ENCODE assay signal across 25 cellular contexts in genomic region chr2:170897108-170897507, GRCh38. TPM values are rescaled to one million over a fixed set of nuclear protein-coding genes. Genes with fewer than 3 reads are reported as not detected.
DNase-seq lines count a peak whose midpoint lies in the region; ATAC-seq, FAIRE-seq and TF ChIP-seq lines count a peak whose summit lies in the region.
"Had no signal": no experiment of that assay in that cellular context is flagged by ENCODE, and none has a peak within 500 bp of the region (broad histone marks: within the 10 kb centered on the region; RNA-seq: fewer than 3 reads in every experiment).

No MANE protein-coding gene starts in this region.

- TF ChIP-seq RAD21 in A549 (conservative IDR thresholded peaks at IDR 0.05 in 1 of 2, IDR thresholded peaks at IDR 0.05 in 1 of 2), result no peak
- TF ChIP-seq RAD21 in H1 (IDR thresholded peaks at IDR 0.05 in 1 of 2, conservative IDR thresholded peaks at IDR 0.05 in 1 of 2; ENCODE audit: low read depth in 2 of 2, low read length in 2 of 2), result no peak

- no peaks in the 10 kb centered on the region for H3K4me1 ChIP-seq in A549
- H3K4me1 ChIP-seq in MM.1S (ENCODE audit: low read length), result no peaks in the 10 kb centered on the region
- H3K4me1 ChIP-seq in H1 (replicated peaks in 1 of 4; ENCODE audit: control insufficient read depth in 3 of 4, insufficient read depth in 4 of 4, low read length in 3 of 4), result no peaks in the 10 kb centered on the region
- peaks cover 13% of the 10 kb centered on the region for H3K4me1 ChIP-seq in SJCRH30
- H3K4me1 ChIP-seq: BLaER1 treated with 17β-estradiol and CSF1 and Interleukin-3, amounts not matched to agents 10 nM and 100 nM; Caco-2 had no signal

- H2AFZ ChIP-seq in MM.1S (ENCODE audit: low read length) (0 out of 2 replicates have a peak overlapping the region, but pooled peaks have one; percentile 6), H1 (ENCODE audit: low read length) (no peak overlapping the region)

- no peak for DNase-seq in A549 (ENCODE audit: low read depth in 1 of 2, low spot score in 1 of 2)
- no peak for DNase-seq in MM.1S
- no peak for DNase-seq in H1 (ENCODE audit: low read depth in 1 of 2, low spot score in 2 of 2)
- no peak for DNase-seq in activated CD8-positive, alpha-beta memory T cell treated with anti-CD3 and anti-CD28 coated beads, Interleukin-2, amount 50 U/mL, for 4 hours
- DNase-seq in SJCRH30, result no peak
- DNase-seq: 8988T; AML-193; Caco-2; Calu3; CD4-positive, alpha-beta T cell; CD8-positive, alpha-beta T cell; DMS 273 treated with DMSO at 0.1 percent for 48 hours; DMS153; DMS53; DMS79; DND-41; EL; GDM1 had no signal

- H3K9me2 ChIP-seq in MM.1S (replicated peaks; ENCODE audit: insufficient read depth, low read length), result no peaks in the 10 kb centered on the region

- no peak overlapping the region for H3K23ac ChIP-seq in H1 (ENCODE audit: insufficient read length)

- H3K27ac ChIP-seq in A549 (no peak overlapping the region), MM.1S (ENCODE audit: low read length) (no peak overlapping the region), H1 (ENCODE audit: low read depth, low read length) (no peak overlapping the region), SJCRH30 (no peak overlapping the region)
- H3K27ac ChIP-seq: BLaER1 treated with 17β-estradiol and CSF1 and Interleukin-3, amounts not matched to agents 10 nM and 100 nM; C4-2B had no signal

- no peak for TF ChIP-seq POLR2A in A549 (IDR thresholded peaks at IDR 0.05; ENCODE audit: low read length)
- TF ChIP-seq POLR2A in H1 (IDR thresholded peaks at IDR 0.05; ENCODE audit: control extremely low read depth in 1 of 2, low read depth in 2 of 2, low read length in 2 of 2), result no peak

- no peak for ATAC-seq in A549
- ATAC-seq: CD8-positive, alpha-beta T cell; GM12878 had no signal

- POLR2A ChIA-PET in A549 (lab: Yijun Ruan, JAX), result no interaction called here
- POLR2A ChIA-PET in H1 (lab: Charles Lee; ENCODE audit: partially characterized antibody), result interaction anchor here (1.0 kb wide), 2 partner anchors 18 to 20 kb away, joined by 3 to 4 read pairs; no protein-coding TSS in a partner anchor

- H2BK20ac ChIP-seq in H1 (ENCODE audit: low read length), result no peak overlapping the region

- H2AK5ac ChIP-seq in H1 (ENCODE audit: low read depth, low read length), result no peak overlapping the region

- WGBS in A549 (ENCODE audit: missing lambda C conversion rate), result 41% methylated on average over 6 of the region's 6 CpGs
- 90% methylated on average over 6 of the region's 6 CpGs; no CpG with 5 or more reads in 1 of the 2 experiments for WGBS in H1 (ENCODE audit: extremely low coverage in 1 of 2, insufficient coverage in 1 of 2, insufficient read length in 1 of 2, insufficient replicate concordance in 2 of 2, low coverage in 1 of 2, low lambda C conversion rate in 2 of 2, missing lambda C conversion rate in 1 of 2), 2 experiments

- no peak overlapping the region for H2BK15ac ChIP-seq in H1 (ENCODE audit: low read length)

- no peaks in the 10 kb centered on the region for H3K23me2 ChIP-seq in H1 (ENCODE audit: low read depth, low read length)

- H3K4ac ChIP-seq in H1 (replicated peaks; ENCODE audit: insufficient read length, low read depth, low read length), result no peak overlapping the region

- no peak overlapping the region for H2BK12ac ChIP-seq in H1 (ENCODE audit: low read depth, low read length)

- H4K8ac ChIP-seq in H1 (ENCODE audit: extremely low read depth, insufficient read depth, low read length), result no peak overlapping the region

- no peak overlapping the region for H4K5ac ChIP-seq in H1 (ENCODE audit: insufficient read length, low read depth, low read length)

- H4K91ac ChIP-seq in H1 (replicated peaks; ENCODE audit: insufficient read length, low read length), result no peak overlapping the region

- no peak overlapping the region for H2BK5ac ChIP-seq in H1 (ENCODE audit: low read depth, low read length)

- peak overlapping the region; percentile 69 for H3K14ac ChIP-seq in H1 (ENCODE audit: insufficient read length)

- H3F3A ChIP-seq in MM.1S (ENCODE audit: insufficient read depth, low read length), result no peaks in the 10 kb centered on the region

- H3K36me3 ChIP-seq in MM.1S (replicated peaks; ENCODE audit: insufficient read depth, low read length) (no peaks in the 10 kb centered on the region), H1 (ENCODE audit: control insufficient read depth in 2 of 4, insufficient read depth in 4 of 4, low read length in 3 of 4) (no peaks in the 10 kb centered on the region), SJCRH30 (no peaks in the 10 kb centered on the region)
- H3K36me3 ChIP-seq: BLaER1 treated with 17β-estradiol and CSF1 and Interleukin-3, amounts not matched to agents 10 nM and 100 nM had no signal

- H3K4me3 ChIP-seq in A549 (no peak overlapping the region), MM.1S (ENCODE audit: low read length) (no peak overlapping the region), H1 (ENCODE audit: extremely low read depth in 1 of 4, insufficient read depth in 2 of 4, low read depth in 3 of 4, low read length in 4 of 4) (no peak overlapping the region), SJCRH30 (no peak overlapping the region)
- H3K4me3 ChIP-seq: BLaER1 treated with 17β-estradiol and CSF1 and Interleukin-3, amounts not matched to agents 10 nM and 100 nM; GM12878 had no signal

- CTCF ChIA-PET in A549 (lab: Yijun Ruan, JAX), result interaction anchor here (1.1 to 2.7 kb wide), 5 partner anchors 9 to 32 kb away, joined by 3 to 16 read pairs (median 5); partner anchors contain the start of gene GORASP2
- CTCF ChIA-PET in H1 (lab: Charles Lee; ENCODE audit: partially characterized antibody), result interaction anchor here (0.6 to 2.6 kb wide), 3 partner anchors 15 to 1494 kb away, joined by 3 to 12 read pairs (median 8); no protein-coding TSS in a partner anchor

- no peak overlapping the region for H3K56ac ChIP-seq in H1 (replicated peaks; ENCODE audit: insufficient read length, low read depth, low read length)

- H3K9ac ChIP-seq in MM.1S (ENCODE audit: low read length) (no peak overlapping the region), H1 (replicated peaks in 1 of 4; ENCODE audit: extremely low read depth in 1 of 4, low read depth in 3 of 4, low read length in 3 of 4) (no peak overlapping the region)
- H3K9ac ChIP-seq: BLaER1 treated with 17β-estradiol and CSF1 and Interleukin-3, amounts not matched to agents 10 nM and 100 nM had no signal

- FAIRE-seq in A549 (lab: Jason Lieb, UNC) (no peak), H1 (lab: Jason Lieb, UNC) (no peak)
- FAIRE-seq: A204.1, D721Med, GM12878, GM12892, GM18507 had no signal

- H3K9me3 ChIP-seq in A549 (peaks cover 5% of the 10 kb centered on the region; the same call in 1 of the 3 replicates), MM.1S (replicated peaks; ENCODE audit: insufficient read depth, low read length) (no peaks in the 10 kb centered on the region), H1 (ENCODE audit: insufficient read depth in 2 of 2, low read depth in 1 of 2, low read length in 1 of 2) (no peaks in the 10 kb centered on the region), SJCRH30 (replicated peaks) (no peaks in the 10 kb centered on the region)
- H3K9me3 ChIP-seq: BLaER1 treated with 17β-estradiol and CSF1 and Interleukin-3, amounts not matched to agents 10 nM and 100 nM; Caco-2 had no signal

- H3K27me3 ChIP-seq in MM.1S (replicated peaks; ENCODE audit: insufficient read depth, low read length) (no peaks in the 10 kb centered on the region), H1 (replicated peaks in 1 of 4; ENCODE audit: control insufficient read depth in 3 of 4, extremely low read depth in 1 of 4, insufficient read depth in 3 of 4, low read length in 3 of 4) (no peaks in the 10 kb centered on the region), SJCRH30 (no peaks in the 10 kb centered on the region)
- H3K27me3 ChIP-seq: BLaER1 treated with 17β-estradiol and CSF1 and Interleukin-3, amounts not matched to agents 10 nM and 100 nM had no signal

- H3K4me2 ChIP-seq in A549 (no peak overlapping the region), MM.1S (ENCODE audit: low read depth, low read length) (no peak overlapping the region), H1 (ENCODE audit: insufficient read depth in 1 of 2, low read depth in 2 of 2, low read length in 2 of 2) (no peak overlapping the region)
- H3K4me2 ChIP-seq: BLaER1 treated with 17β-estradiol and CSF1 and Interleukin-3, amounts not matched to agents 10 nM and 100 nM had no signal

- TF ChIP-seq EP300 in A549 (IDR thresholded peaks at IDR 0.05), result no peak
- no peak for TF ChIP-seq EP300 in H1 (IDR thresholded peaks at IDR 0.05; ENCODE audit: borderline replicate concordance in 1 of 2, low read depth in 2 of 2, low read length in 2 of 2)

- no peaks in the 10 kb centered on the region for H3K79me2 ChIP-seq in MM.1S (ENCODE audit: low read length)
- H3K79me2 ChIP-seq in H1 (ENCODE audit: control insufficient read depth in 1 of 2, insufficient read depth in 2 of 2, low read length in 2 of 2), result no peaks in the 10 kb centered on the region

- TF ChIP-seq CTCF in A549 (IDR thresholded peaks at IDR 0.05), result no peak
- TF ChIP-seq CTCF in MM.1S (IDR thresholded peaks at IDR 0.05; ENCODE audit: low read length), result no peak
- no peak for TF ChIP-seq CTCF in H1 (IDR thresholded peaks at IDR 0.05; ENCODE audit: control extremely low read depth in 1 of 3, insufficient read depth in 1 of 3, low read depth in 1 of 3, low read length in 3 of 3)

- no peak overlapping the region for H3K18ac ChIP-seq in H1 (ENCODE audit: extremely low read depth, low read length)

- no peaks in the 10 kb centered on the region for H3K79me1 ChIP-seq in H1 (ENCODE audit: low read depth, low read length)

- no peak overlapping the region for H2BK120ac ChIP-seq in H1 (replicated peaks; ENCODE audit: low read depth, low read length)

- H4K20me1 ChIP-seq in MM.1S (ENCODE audit: insufficient read depth, low read length), result no peaks in the 10 kb centered on the region
- H4K20me1 ChIP-seq in H1 (replicated peaks in 1 of 2; ENCODE audit: control insufficient read depth in 1 of 2, insufficient read depth in 2 of 2, low read length in 2 of 2), result no peaks in the 10 kb centered on the region
- H4K20me1 ChIP-seq: BLaER1 treated with 17β-estradiol and CSF1 and Interleukin-3, amounts not matched to agents 10 nM and 100 nM had no signal

RNA-seq across cellular contexts. Expression of gene GORASP2, which starts 31.9 kb away (rescaled TPM):
- polyA plus RNA-seq in A549 (2011; rRNA removed) (137 and 179 TPM in 2 replicates), A549 (2017; fragmentation: RNase III; extraction: RNeasy Plus Mini Kit Qiagen cat#74134 plus additional on column Dnase treatment) (90.1 to 91.7 TPM (median 90.5 TPM) in 3 replicates), H1 (2011; rRNA removed) (187 and 214 TPM in 2 replicates)
- polyA plus RNA-seq in A549 (2012; cell fraction: cytosol; rRNA removed), result 98.1 and 112 TPM in 2 replicates
- polyA plus RNA-seq in A549 (2012; cell fraction: nucleus; rRNA removed), result 85.7 and 89.3 TPM in 2 replicates
- polyA minus RNA-seq in A549 (2011; rRNA and poly(A)+ RNA removed), result 98.7 and 108 TPM in 2 replicates
- total RNA-seq in H1 (2021; fragmentation: NEBNext Ultra II Directional; extraction: Animal tissue kit (Norgen Biotek cat#: 25700)), result 81.3 and 86.8 TPM in 2 replicates
- polyA plus RNA-seq in H1 (2011; cell fraction: cytosol; rRNA removed), result 120 TPM
- 94.2 TPM for polyA plus RNA-seq in H1 (2011; cell fraction: nucleus; rRNA removed)
- 71.5 to 83.8 TPM (median 77.3 TPM) in 4 replicates for polyA plus RNA-seq in H1 (2012, experiment 1 of 2)
- 43.3 TPM for polyA plus RNA-seq in H1 (2012, experiment 2 of 2)
- polyA plus RNA-seq in H1 (2013, experiment 1 of 2), result 82.8 TPM
- 88.6 TPM for polyA plus RNA-seq in H1 (2013, experiment 2 of 2)
- polyA minus RNA-seq in H1 (2011; rRNA and poly(A)+ RNA removed), result 112 and 134 TPM in 2 replicates
- 52.0 TPM for polyA minus RNA-seq in H1 (2011; cell fraction: cytosol; rRNA and poly(A)+ RNA removed)
- polyA minus RNA-seq in H1 (2011; cell fraction: nucleus; rRNA and poly(A)+ RNA removed), result 60.4 TPM
- 63.8 and 72.9 TPM in 2 replicates for total RNA-seq in SJCRH30 (2014; rRNA removed; shearing (Covaris generic))

Comparison
In these comparisons a context has a peak if more than half of its experiments do, and no peak if none do; other contexts are left out.
1. Of the 18 proteins assayed by ChIP-seq in both H1 and A549: peak only in H1: none; only in A549: MAFK; in both: none; in neither: 17.